Comparison of ENCODE assay signal across 14 cellular contexts in the genomic region with DNA sequence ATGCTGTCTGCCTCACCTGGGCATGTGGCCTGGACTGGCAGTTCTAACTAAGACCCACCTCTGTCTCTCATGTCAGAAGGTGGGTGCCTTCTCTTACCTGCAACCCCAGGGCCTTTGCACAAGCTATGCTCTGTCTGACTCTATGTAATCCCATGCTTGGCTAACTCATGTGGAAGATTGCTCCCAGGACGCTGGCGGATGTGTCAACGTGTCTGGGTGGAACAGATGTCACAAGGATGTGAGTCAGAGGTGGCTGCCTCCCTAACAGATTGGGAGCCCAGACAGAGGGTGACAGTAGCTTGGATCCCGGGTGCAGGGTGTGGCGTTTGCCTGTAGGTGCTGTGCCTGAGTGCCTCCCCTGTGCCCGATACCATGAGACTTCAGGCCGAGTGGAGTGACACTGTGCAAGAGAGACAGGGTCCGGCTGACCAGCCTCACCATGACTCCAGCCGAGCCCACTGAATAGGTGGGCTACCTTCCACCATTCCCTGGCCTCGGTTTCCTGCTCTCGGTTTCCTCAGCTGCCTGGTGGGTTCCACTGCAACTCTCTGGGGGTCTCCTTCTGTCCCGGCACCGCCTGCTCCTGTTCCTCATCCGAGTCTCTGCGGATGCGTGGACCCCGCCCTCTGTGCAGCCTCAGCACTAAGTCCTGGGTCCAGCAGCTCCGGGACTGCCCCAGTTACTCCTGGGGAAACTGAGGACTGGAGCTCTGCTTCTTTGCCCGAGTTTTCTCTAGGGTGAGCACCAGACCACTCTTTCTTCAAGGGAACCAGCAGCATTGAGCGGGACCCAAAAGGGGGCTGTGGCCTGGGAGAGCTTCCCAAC. TPM values are rescaled to one million over a fixed set of nuclear protein-coding genes. Genes with fewer than 3 reads are reported as not detected.
A peak's percentile ranks its signal among the peaks of the same experiment; 100 is the strongest.
DNase-seq lines count a peak whose midpoint lies in the region; ATAC-seq, FAIRE-seq and TF ChIP-seq lines count a peak whose summit lies in the region.
"Had no signal": no experiment of that assay in that cellular context is flagged by ENCODE, and none has a peak within 500 bp of the region (broad histone marks: within the 10 kb centered on the region; RNA-seq: fewer than 3 reads in every experiment).

No MANE protein-coding gene starts in this region.

- H3K36me3 ChIP-seq in heart left ventricle (peaks cover 0 to 12% (median 0%) of the 10 kb centered on the region in 9 donors), spleen (peaks cover 0 to 48% (median 0%) of the 10 kb centered on the region in 6 donors)

- H3K4me3 ChIP-seq in HL-60 (replicated peaks; ENCODE audit: insufficient read depth, low read length) (no peak overlapping the region), heart left ventricle (no peak overlapping the region), spleen (peak overlapping the region in 1 of 8 donors; percentile 46)

- H3K27ac Mint-ChIP-seq in activated CD8-positive, alpha-beta memory T cell treated with anti-CD3 and anti-CD28 coated beads, Interleukin-2, amount 10 ng/mL, durations not matched to agents 7 days and 5 days, result no peak overlapping the region

- H3K9me3 ChIP-seq in heart left ventricle, result no peaks in the 10 kb centered on the region
- no peaks in the 10 kb centered on the region for H3K9me3 ChIP-seq in spleen

- CTCF ChIA-PET in activated CD8-positive, alpha-beta memory T cell treated with anti-CD3 and anti-CD28 coated beads, Interleukin-2, amount 10 ng/mL, durations not matched to agents 7 days and 5 days (lab: Charles Lee), result interaction anchor here (0.7 kb wide), 1 partner anchor 47 kb away, joined by 3 read pairs; no protein-coding TSS in a partner anchor

- intact Hi-C loops in heart left ventricle (cut with DNase I) (loop anchor here in 1 of 10 donors (5.0 kb wide), 1 partner anchor 38 kb away; the partner anchor contains the start of gene ADD1), spleen (cut with DNase I; ENCODE audit: low total_unique reads) (no loop called here)

- peak; percentile 67 to 81 for DNase-seq in HL-60 (ENCODE audit: low read depth in 1 of 2, low spot score in 1 of 2)
- DNase-seq in RCC 7860 (ENCODE audit: low spot score), result peak; percentile 89
- peak in 3 of 5 donors; percentile 35 to 69 (median 59) for DNase-seq in heart left ventricle
- DNase-seq in spleen, result peak; percentile 75
- no peak for DNase-seq in activated CD4-positive, alpha-beta T cell treated with anti-CD3 and anti-CD28 coated beads, Interleukin-2, amount 50 U/mL, for 1 hour
- no peak for DNase-seq in GM19239 (ENCODE audit: insufficient read length, low spot score)
- DNase-seq in activated CD8-positive, alpha-beta memory T cell treated with anti-CD3 and anti-CD28 coated beads, Interleukin-2, amount 10 ng/mL, durations not matched to agents 7 days and 5 days, result no peak
- no peak for DNase-seq in omental fat pad (ENCODE audit: low spot score)
- DNase-seq: activated CD4-positive, CD25-positive, alpha-beta regulatory T cell treated with anti-CD3 and anti-CD28 coated beads, Interleukin-2, amount 50 U/mL, for 72 hours; activated gamma-delta T cell treated with Interleukin-2 at 50 U/mL for 16 hours; DMS79; GOT3; NCI-H1105 treated with DMSO at 0.1 percent for 48 hours had no signal

- no peaks in the 10 kb centered on the region for H3K9me3 Mint-ChIP-seq in activated CD8-positive, alpha-beta memory T cell treated with anti-CD3 and anti-CD28 coated beads, Interleukin-2, amount 10 ng/mL, durations not matched to agents 7 days and 5 days (ENCODE audit: low read depth)

- H3K4me1 ChIP-seq in heart left ventricle (peaks cover 48 to 95% (median 89%) of the 10 kb centered on the region in 12 donors), spleen (peaks cover 77 to 98% (median 95%) of the 10 kb centered on the region in 6 donors)

- H3K27me3 Mint-ChIP-seq in activated CD8-positive, alpha-beta memory T cell treated with anti-CD3 and anti-CD28 coated beads, Interleukin-2, amount 10 ng/mL, durations not matched to agents 7 days and 5 days, result no peaks in the 10 kb centered on the region

- no peak for TF ChIP-seq CTCF in HL-60 (IDR thresholded peaks at IDR 0.05; ENCODE audit: insufficient read depth, low read length)
- TF ChIP-seq CTCF in heart left ventricle (IDR thresholded peaks at IDR 0.05), result no peak
- TF ChIP-seq CTCF in spleen (IDR thresholded peaks at IDR 0.05 in 8 of 11, conservative IDR thresholded peaks at IDR 0.05 in 3 of 11), result no peak
- no peak for TF ChIP-seq CTCF in omental fat pad (IDR thresholded peaks at IDR 0.05)

- H3K27me3 ChIP-seq in HL-60 (ENCODE audit: insufficient read depth, poor library complexity, severe bottlenecking), result no peaks in the 10 kb centered on the region
- H3K27me3 ChIP-seq in heart left ventricle, result no peaks in the 10 kb centered on the region
- no peaks in the 10 kb centered on the region for H3K27me3 ChIP-seq in spleen (replicated peaks in 1 of 7)

- FAIRE-seq in RCC 7860 (lab: Jason Lieb, UNC) (peak; percentile 84), GM19239 (lab: Jason Lieb, UNC) (no peak)
- FAIRE-seq: urothelium cell line had no signal

- H3K36me3 Mint-ChIP-seq in activated CD8-positive, alpha-beta memory T cell treated with anti-CD3 and anti-CD28 coated beads, Interleukin-2, amount 10 ng/mL, durations not matched to agents 7 days and 5 days, result no peaks in the 10 kb centered on the region

- 81 to 91% (median 84%) methylated on average over 20 of the region's 20 CpGs for WGBS in heart left ventricle, 4 donors
- 79 to 91% (median 81%) methylated on average over 19 to 20 of the region's 20 CpGs for WGBS in spleen, 5 donors

- TF ChIP-seq POLR2A in heart left ventricle (IDR thresholded peaks at IDR 0.05), result no peak
- TF ChIP-seq POLR2A in spleen (IDR thresholded peaks at IDR 0.05), result no peak

- no peak overlapping the region for H3K4me3 Mint-ChIP-seq in activated CD8-positive, alpha-beta memory T cell treated with anti-CD3 and anti-CD28 coated beads, Interleukin-2, amount 10 ng/mL, durations not matched to agents 7 days and 5 days

- peaks cover 21% of the 10 kb centered on the region for H3K4me1 Mint-ChIP-seq in activated CD8-positive, alpha-beta memory T cell treated with anti-CD3 and anti-CD28 coated beads, Interleukin-2, amount 10 ng/mL, durations not matched to agents 7 days and 5 days

- no peak overlapping the region for H3K27ac ChIP-seq in HL-60 (replicated peaks)
- peak overlapping the region in 9 of 12 donors; percentile 31 to 86 (median 76) for H3K27ac ChIP-seq in heart left ventricle
- H3K27ac ChIP-seq in spleen, result peak overlapping the region in 6 of 8 donors; percentile 70 to 98 (median 88)

- no peak for ATAC-seq in heart left ventricle
- ATAC-seq in activated CD8-positive, alpha-beta memory T cell treated with anti-CD3 and anti-CD28 coated beads, Interleukin-2, amount 10 ng/mL, durations not matched to agents 7 days and 5 days, result no peak
- ATAC-seq in omental fat pad (ENCODE audit: low FRiP score), result no peak

RNA-seq across cellular contexts. Expression of gene SH3BP2, which starts 11.0 kb away (rescaled TPM):
- total RNA-seq in heart left ventricle, result 10 to 100 TPM; 10.4 to 70.2 (median 23.5) TPM
- 10 to 100 TPM; 17.1 to 24.5 TPM for polyA plus RNA-seq in heart left ventricle
- 100 to 1,000 TPM; 150 to 295 (median 265) TPM for total RNA-seq in spleen
- 100 to 1,000 TPM in 1 of 3 donors, 10 to 100 TPM in 2; 42.0 to 138 (median 43.5) TPM for polyA plus RNA-seq in spleen
- 100 to 1,000 TPM in 1 of 2 experiments, 10 to 100 TPM in 1; 88.0 to 105 TPM for total RNA-seq in activated CD8-positive, alpha-beta memory T cell treated with anti-CD3 and anti-CD28 coated beads, Interleukin-2, amount 10 ng/mL, durations not matched to agents 7 days and 5 days
- total RNA-seq in omental fat pad, result 100 to 1,000 TPM in 1 of 4 donors, 10 to 100 TPM in 3; 26.2 to 109 (median 66.0) TPM

RNA-seq across cellular contexts. Expression of gene ADD1, which starts 39.8 kb away (rescaled TPM):
- total RNA-seq in heart left ventricle, result 100 to 1,000 TPM; 179 to 275 (median 215) TPM
- 100 to 1,000 TPM; 193 to 269 TPM for polyA plus RNA-seq in heart left ventricle
- 100 to 1,000 TPM; 260 to 348 (median 295) TPM for total RNA-seq in spleen
- 100 to 1,000 TPM; 175 to 224 (median 194) TPM for polyA plus RNA-seq in spleen
- 100 to 1,000 TPM; 251 to 260 TPM for total RNA-seq in activated CD8-positive, alpha-beta memory T cell treated with anti-CD3 and anti-CD28 coated beads, Interleukin-2, amount 10 ng/mL, durations not matched to agents 7 days and 5 days
- 100 to 1,000 TPM; 155 to 269 (median 177) TPM for total RNA-seq in omental fat pad

RNA-seq across cellular contexts. Expression of gene TNIP2, which starts 47.7 kb away (rescaled TPM):
- total RNA-seq in heart left ventricle, result 10 to 100 TPM; 12.6 to 94.5 (median 23.4) TPM
- polyA plus RNA-seq in heart left ventricle, result 10 to 100 TPM; 21.7 to 37.3 TPM
- 10 to 100 TPM; 35.1 to 52.5 (median 50.4) TPM for total RNA-seq in spleen
- polyA plus RNA-seq in spleen, result 10 to 100 TPM; 32.7 to 53.5 (median 33.2) TPM
- 10 to 100 TPM; 51.3 to 53.5 TPM for total RNA-seq in activated CD8-positive, alpha-beta memory T cell treated with anti-CD3 and anti-CD28 coated beads, Interleukin-2, amount 10 ng/mL, durations not matched to agents 7 days and 5 days
- 100 to 1,000 TPM in 1 of 4 donors, 10 to 100 TPM in 3; 50.1 to 108 (median 75.4) TPM for total RNA-seq in omental fat pad

Comparison
In these comparisons a context has a peak if more than half of its experiments do, and no peak if none do; other contexts are left out.
1. DNase-seq: peak in HL-60 (2 of 2), RCC 7860 (single experiment), heart left ventricle (3 of 5) and spleen (single experiment); none in activated CD4-positive, alpha-beta T cell treated with anti-CD3 and anti-CD28 coated beads, Interleukin-2, amount 50 U/mL, for 1 hour (single experiment), GM19239 (single experiment), activated CD8-positive, alpha-beta memory T cell treated with anti-CD3 and anti-CD28 coated beads, Interleukin-2, amount 10 ng/mL, durations not matched to agents 7 days and 5 days (single experiment) and omental fat pad (single experiment).